In genomic region chr3:74750901-74751300, GRCh38 we compare ENCODE assay signal across 27 cellular contexts.
"Had no signal": no experiment of that assay in that cellular context is flagged by ENCODE, and none has a peak within 500 bp of the region (broad histone marks: within the 10 kb centered on the region; RNA-seq: fewer than 3 reads in every experiment).

No MANE protein-coding gene starts in this region.

- ATAC-seq: activated T-helper 17 cell treated with anti-CD3 and anti-CD28 coated beads, Interleukin-2, amount 50 U/mL, for 72 hours; K562 had no signal

- H3K36me3 Mint-ChIP-seq: activated naive CD8-positive, alpha-beta T cell; brain had no signal

- H3K4me2 ChIP-seq: PC-9 had no signal

- H3K4me1 Mint-ChIP-seq: activated CD4-positive, alpha-beta memory T cell treated with anti-CD3 and anti-CD28 coated beads, Interleukin-2, amount 10 ng/mL, durations not matched to agents 7 days and 5 days; activated T-helper 17 cell treated with anti-CD3 and anti-CD28 coated beads, Interleukin-2, amount 50 U/mL, for 72 hours had no signal

- H3K27ac ChIP-seq: cardiac muscle cell, PC-9, VCaP had no signal

- H3K36me3 ChIP-seq: cardiac muscle cell had no signal

- H3K4me3 ChIP-seq: cardiac muscle cell, K562, PC-9 had no signal

- H3K4me3 Mint-ChIP-seq: activated CD4-positive, alpha-beta memory T cell treated with anti-CD3 and anti-CD28 coated beads, Interleukin-2, amount 10 ng/mL, durations not matched to agents 7 days and 5 days; activated naive CD4-positive, alpha-beta T cell treated with anti-CD3 and anti-CD28 coated beads for 36 hours; activated naive CD8-positive, alpha-beta T cell; activated T-helper 17 cell treated with anti-CD3 and anti-CD28 coated beads, Interleukin-2, amount 50 U/mL, for 72 hours; brain had no signal

- H3K27me3 Mint-ChIP-seq: activated CD4-positive, alpha-beta memory T cell treated with anti-CD3 and anti-CD28 coated beads, Interleukin-2, amount 10 ng/mL, durations not matched to agents 7 days and 5 days; activated naive CD8-positive, alpha-beta T cell; activated T-helper 17 cell treated with anti-CD3 and anti-CD28 coated beads, Interleukin-2, amount 50 U/mL, for 72 hours had no signal

- H3K27ac Mint-ChIP-seq: activated CD4-positive, alpha-beta memory T cell treated with anti-CD3 and anti-CD28 coated beads, Interleukin-2, amount 10 ng/mL, durations not matched to agents 7 days and 5 days; activated naive CD4-positive, alpha-beta T cell treated with anti-CD3 and anti-CD28 coated beads for 36 hours; activated naive CD8-positive, alpha-beta T cell; activated T-helper 17 cell treated with anti-CD3 and anti-CD28 coated beads, Interleukin-2, amount 50 U/mL, for 72 hours had no signal

- H3K27me3 ChIP-seq: cardiac muscle cell had no signal

- DNase-seq: activated CD4-positive, alpha-beta memory T cell treated with anti-CD3 and anti-CD28 coated beads, Interleukin-2, amount 10 ng/mL, durations not matched to agents 7 days and 5 days; activated CD4-positive, alpha-beta T cell treated with anti-CD3 and anti-CD28 coated beads, Interleukin-2, amount 50 U/mL, for 1 hour; activated CD4-positive, CD25-positive, alpha-beta regulatory T cell; activated gamma-delta T cell; activated naive CD4-positive, alpha-beta T cell treated with anti-CD3 and anti-CD28 coated beads for 36 hours; activated T-cell treated with anti-CD3 and anti-CD28 coated beads for 4 hours; activated T-cell treated with anti-CD3 and anti-CD28 coated beads, Interleukin-2, amount 50 U/mL, for 48 hours; amygdala; Karpas-422; MM.1S; NCI-H1105; NCI-H1436; NCI-H1694 treated with DMSO at 0.1 percent for 48 hours; NCI-H2029 treated with DMSO at 0.1 percent for 48 hours; NCI-H345; NCI-H510A; NCI-H526 treated with DMSO at 0.1 percent for 48 hours; PC-9; SIG-M5; T-helper 2 cell; T1000 had no signal

- H2AFZ ChIP-seq: PC-9 had no signal
